15 cellular contexts compared by ENCODE assay signal in genomic region chr5:146205499-146206202, GRCh38. TPM values are rescaled to one million over a fixed set of nuclear protein-coding genes. Genes with fewer than 3 reads are reported as not detected.
DNase-seq lines count a peak whose midpoint lies in the region; ATAC-seq and TF ChIP-seq lines count a peak whose summit lies in the region.
"Had no signal": no experiment of that assay in that cellular context is flagged by ENCODE, and none has a peak within 500 bp of the region (broad histone marks: within the 10 kb centered on the region; RNA-seq: fewer than 3 reads in every experiment).

No MANE protein-coding gene starts in this region.

- ATAC-seq in SK-N-SH treated with all-trans-retinoic acid at 6 μM for 48 hours (no peak), GM19452 (IDR thresholded peaks at IDR 0.05; ENCODE audit: unreplicated experiment) (no peak)

- H3K9ac ChIP-seq in SK-N-SH: no peak overlapping the region

- H3K27ac Mint-ChIP-seq in activated T-helper 2 cell treated with anti-CD3 and anti-CD28 coated beads, Interferon-gamma antibody, Interleukin-2, Interleukin-4, amounts not matched to agents 10 μg/mL and 5 μg/mL and 100 μg/mL, durations not matched to agents 14 hours and 24 hours and 36 hours: peak overlapping the region; percentile 73
- H3K27ac Mint-ChIP-seq in nephron progenitor cell: no peak overlapping the region

- no peaks in the 10 kb centered on the region for H3K27me3 Mint-ChIP-seq in activated T-helper 2 cell treated with anti-CD3 and anti-CD28 coated beads, Interferon-gamma antibody, Interleukin-2, Interleukin-4, amounts not matched to agents 10 μg/mL and 5 μg/mL and 100 μg/mL, durations not matched to agents 14 hours and 24 hours and 36 hours (ENCODE audit: low read depth)
- no peaks in the 10 kb centered on the region for H3K27me3 Mint-ChIP-seq in nephron progenitor cell (ENCODE audit: low read depth, poor library complexity)

- WGBS in SK-N-SH (ENCODE audit: low lambda C conversion rate): 94% methylated on average over 11 of the region's 11 CpGs

- peaks cover 0 to 7% of the 10 kb centered on the region in 2 experiments; a peak in 3 of 4 replicates for H3K4me1 ChIP-seq in SK-N-SH (ENCODE audit: control insufficient read depth in 1 of 2, insufficient read depth in 2 of 2, low read depth in 1 of 2, low read length in 1 of 2)

- no peaks in the 10 kb centered on the region for H3K27me3 ChIP-seq in SK-N-SH (ENCODE audit: insufficient read depth)

- H3K36me3 Mint-ChIP-seq in activated T-helper 2 cell treated with anti-CD3 and anti-CD28 coated beads, Interferon-gamma antibody, Interleukin-2, Interleukin-4, amounts not matched to agents 10 μg/mL and 5 μg/mL and 100 μg/mL, durations not matched to agents 14 hours and 24 hours and 36 hours (ENCODE audit: low read depth): peaks cover 7% of the 10 kb centered on the region
- peaks cover 14% of the 10 kb centered on the region for H3K36me3 Mint-ChIP-seq in nephron progenitor cell (ENCODE audit: low read depth)

- no peak for TF ChIP-seq EP300 in SK-N-SH (IDR thresholded peaks at IDR 0.05; ENCODE audit: borderline replicate concordance in 1 of 2, low read depth in 1 of 2, low read length in 1 of 2)

- no peak overlapping the region for H2AFZ ChIP-seq in SK-N-SH (ENCODE audit: low read depth)

- no peak for TF ChIP-seq CTCF in SK-N-SH (IDR thresholded peaks at IDR 0.05)
- TF ChIP-seq CTCF in HFF-Myc (IDR thresholded peaks at IDR 0.05; ENCODE audit: low read depth, low read length, missing control alignments): no peak
- no peak for TF ChIP-seq CTCF in nephron progenitor cell (IDR thresholded peaks at IDR 0.05)

- peaks cover 41% of the 10 kb centered on the region for H4K20me1 ChIP-seq in SK-N-SH (ENCODE audit: insufficient read depth)

- POLR2A ChIA-PET in SK-N-SH (lab: Yijun Ruan, JAX): no interaction called here

- H3K4me2 ChIP-seq in SK-N-SH: peak overlapping the region; percentile 79

- H3K4me1 Mint-ChIP-seq in activated T-helper 2 cell treated with anti-CD3 and anti-CD28 coated beads, Interferon-gamma antibody, Interleukin-2, Interleukin-4, amounts not matched to agents 10 μg/mL and 5 μg/mL and 100 μg/mL, durations not matched to agents 14 hours and 24 hours and 36 hours (ENCODE audit: low read depth): peaks cover 14% of the 10 kb centered on the region
- peaks cover 17% of the 10 kb centered on the region for H3K4me1 Mint-ChIP-seq in nephron progenitor cell

- DNase-seq in SK-N-SH (no peak), HFF-Myc (ENCODE audit: extremely low read depth, low read depth) (no peak), nephron progenitor cell (no peak), GF-D8 (lab: John Stamatoyannopoulos, UW) (no peak), NCI-H2081 treated with DMSO at 0.1 percent for 48 hours (lab: John Stamatoyannopoulos, UW) (no peak)
- DNase-seq in activated T-helper 2 cell treated with anti-CD3 and anti-CD28 coated beads, Interferon-gamma antibody, Interleukin-2, Interleukin-4, amounts not matched to agents 10 μg/mL and 5 μg/mL and 100 μg/mL, durations not matched to agents 14 hours and 24 hours and 36 hours (ENCODE audit: low spot score): no peak
- DNase-seq: 8988T; activated effector memory CD4-positive, alpha-beta T cell treated with anti-CD3 and anti-CD28 coated beads, Interleukin-2, amount 50 U/mL, for 16 hours; GDM1; HCEC 1CT; MV-4-11; NCI-H774; stimulated activated CD4-positive, alpha-beta T cell treated with anti-CD3 and anti-CD28 coated beads, Interleukin-1b, Interleukin-23, amount 100 ng/mL, for 48 hours had no signal

- intact Hi-C loops in activated T-helper 2 cell treated with anti-CD3 and anti-CD28 coated beads, Interferon-gamma antibody, Interleukin-2, Interleukin-4, amounts not matched to agents 10 μg/mL and 5 μg/mL and 100 μg/mL, durations not matched to agents 14 hours and 24 hours and 36 hours (cut with micrococcal nuclease): loop anchor here (1.0 to 2.0 kb wide), 2 partner anchors 18 to 33 kb away; no protein-coding TSS in a partner anchor

- H3K36me3 ChIP-seq in SK-N-SH (replicated peaks in 1 of 2; ENCODE audit: control insufficient read depth in 1 of 2, insufficient read depth in 2 of 2, low read length in 1 of 2): no peaks in the 10 kb centered on the region

- H3K27ac ChIP-seq in SK-N-SH (ENCODE audit: low read depth in 2 of 2, low read length in 1 of 2): no peak overlapping the region

- H3K4me3 Mint-ChIP-seq in activated T-helper 2 cell treated with anti-CD3 and anti-CD28 coated beads, Interferon-gamma antibody, Interleukin-2, Interleukin-4, amounts not matched to agents 10 μg/mL and 5 μg/mL and 100 μg/mL, durations not matched to agents 14 hours and 24 hours and 36 hours (ENCODE audit: low read depth): peak overlapping the region; percentile 65
- peak overlapping the region; percentile 8 for H3K4me3 Mint-ChIP-seq in nephron progenitor cell

- no peaks in the 10 kb centered on the region for H3K9me3 Mint-ChIP-seq in activated T-helper 2 cell treated with anti-CD3 and anti-CD28 coated beads, Interferon-gamma antibody, Interleukin-2, Interleukin-4, amounts not matched to agents 10 μg/mL and 5 μg/mL and 100 μg/mL, durations not matched to agents 14 hours and 24 hours and 36 hours
- H3K9me3 Mint-ChIP-seq in nephron progenitor cell: peaks cover 4% of the 10 kb centered on the region

- H3F3A ChIP-seq in SK-N-SH (replicated peaks; ENCODE audit: insufficient read depth): peaks cover 6% of the 10 kb centered on the region

- H3K9me3 ChIP-seq in SK-N-SH: no peaks in the 10 kb centered on the region

- CTCF ChIA-PET in SK-N-SH (lab: Yijun Ruan, JAX): no interaction called here

- no peaks in the 10 kb centered on the region for H3K9me2 ChIP-seq in SK-N-SH

- peaks cover 73% of the 10 kb centered on the region for H3K79me2 ChIP-seq in SK-N-SH (ENCODE audit: insufficient read depth)

- H3K4me3 ChIP-seq in SK-N-SH (ENCODE audit: low read depth in 2 of 2, low read length in 1 of 2) (peak overlapping the region in 1 of 2 experiments; percentile 87; a peak in 2 of 4 replicates), HFF-Myc (replicated peaks; ENCODE audit: low read depth, low read length) (peak overlapping the region; percentile 71; the same call in 1 of the 2 replicates)

- no peak for TF ChIP-seq RAD21 in SK-N-SH (IDR thresholded peaks at IDR 0.05; ENCODE audit: low read length)

TF ChIP-seq in SK-N-SH, 30 proteins besides CTCF, POLR2A, EP300 and RAD21 (continues in another document):
- no peak for TF ChIP-seq USF1 (IDR thresholded peaks at IDR 0.05; ENCODE audit: borderline replicate concordance, low read depth)
- TF ChIP-seq MAX (IDR thresholded peaks at IDR 0.05; ENCODE audit: low read depth): no peak
- no peak for TF ChIP-seq JUND (IDR thresholded peaks at IDR 0.05)
- no peak for TF ChIP-seq FOXJ3 (CRISPR knock-in tag; IDR thresholded peaks at IDR 0.05)

TF ChIP-seq in SK-N-SH treated with all-trans-retinoic acid at 6 μM for 48 hours, 23 proteins besides CTCF, POLR2A, EP300 and RAD21:
- no peak for TF ChIP-seq TCF4 (CRISPR knock-in tag; IDR thresholded peaks at IDR 0.05; ENCODE audit: borderline replicate concordance)
- TF ChIP-seq CREB5 (CRISPR knock-in tag; IDR thresholded peaks at IDR 0.05; ENCODE audit: low read depth): no peak
- TF ChIP-seq CSDC2 (CRISPR knock-in tag; IDR thresholded peaks at IDR 0.05): no peak

RNA-seq across cellular contexts. Expression of gene RBM27, which starts 2.2 kb away (rescaled TPM):
- polyA plus RNA-seq in SK-N-SH (2012; rRNA removed): 6.1 and 8.2 TPM in 2 replicates
- polyA plus RNA-seq in SK-N-SH (2012; cell fraction: cytosol; rRNA removed): 6.2 and 6.3 TPM in 2 replicates
- polyA plus RNA-seq in SK-N-SH (2012; cell fraction: nucleus; rRNA removed): 2.2 and 9.2 TPM in 2 replicates
- total RNA-seq in activated T-helper 2 cell treated with anti-CD3 and anti-CD28 coated beads, Interferon-gamma antibody, Interleukin-2, Interleukin-4, amounts not matched to agents 10 μg/mL and 5 μg/mL and 100 μg/mL, durations not matched to agents 14 hours and 24 hours and 36 hours: 32.0 and 36.0 TPM in 2 replicates

RNA-seq across cellular contexts. Expression of gene LARS1, which starts 23.2 kb away (rescaled TPM):
- polyA plus RNA-seq in SK-N-SH (2012; rRNA removed): 16.8 and 19.9 TPM in 2 replicates
- polyA plus RNA-seq in SK-N-SH (2012; cell fraction: cytosol; rRNA removed): 25.5 and 36.7 TPM in 2 replicates
- 42.5 and 69.3 TPM in 2 replicates for polyA plus RNA-seq in SK-N-SH (2012; cell fraction: nucleus; rRNA removed)
- 135 and 138 TPM in 2 replicates for total RNA-seq in activated T-helper 2 cell treated with anti-CD3 and anti-CD28 coated beads, Interferon-gamma antibody, Interleukin-2, Interleukin-4, amounts not matched to agents 10 μg/mL and 5 μg/mL and 100 μg/mL, durations not matched to agents 14 hours and 24 hours and 36 hours
